ENCODE assay signal across 24 cellular contexts in the genomic region with DNA sequence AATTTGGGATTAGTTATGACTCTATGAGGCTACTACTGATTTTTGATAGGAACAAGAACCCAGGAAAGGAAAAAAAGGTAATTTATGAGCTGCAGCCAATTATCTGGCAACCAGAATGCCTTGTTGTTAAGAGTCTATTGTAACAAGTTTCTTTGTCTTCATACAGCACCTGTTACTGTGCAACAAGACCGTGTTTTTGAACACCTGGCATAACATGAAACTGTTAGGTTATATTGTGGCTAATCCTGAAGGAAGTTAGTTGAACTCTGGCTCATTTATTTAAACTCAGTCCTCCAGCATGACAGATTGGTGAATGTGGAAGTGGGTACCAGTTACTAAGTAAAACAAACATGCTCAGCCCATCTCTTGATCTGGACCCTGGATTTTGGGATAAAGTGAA. TPM values are rescaled to one million over a fixed set of nuclear protein-coding genes. Genes with fewer than 3 reads are reported as not detected.
A peak's percentile ranks its signal among the peaks of the same experiment; 100 is the strongest.
DNase-seq lines count a peak whose midpoint lies in the region; ATAC-seq, FAIRE-seq and TF ChIP-seq lines count a peak whose summit lies in the region.
"Had no signal": no experiment of that assay in that cellular context is flagged by ENCODE, and none has a peak within 500 bp of the region (broad histone marks: within the 10 kb centered on the region; RNA-seq: fewer than 3 reads in every experiment).

No MANE protein-coding gene starts in this region.

- H3K27ac ChIP-seq in GM12878 (ENCODE audit: control insufficient read depth, insufficient read depth) (no peak overlapping the region), SK-N-SH (ENCODE audit: low read depth in 2 of 2, low read length in 1 of 2) (no peak overlapping the region), kidney (ENCODE audit: low read depth in 2 of 2, low read length in 2 of 2) (no peak overlapping the region)
- H3K27ac ChIP-seq: spleen, tibial artery had no signal

- TF ChIP-seq CTCF in GM12865 (IDR thresholded peaks at IDR 0.05; ENCODE audit: insufficient read depth, low read depth, low read length, missing control alignments), result no peak
- no peak for TF ChIP-seq CTCF in GM12878 (IDR thresholded peaks at IDR 0.05 in 2 of 3, conservative IDR thresholded peaks at IDR 0.05 in 1 of 3; ENCODE audit: control insufficient read depth in 2 of 3, extremely low read depth in 1 of 3, insufficient read depth in 1 of 3, low read depth in 3 of 3, low read length in 3 of 3)
- TF ChIP-seq CTCF in SK-N-SH (IDR thresholded peaks at IDR 0.05), result no peak
- no peak for TF ChIP-seq CTCF in kidney (IDR thresholded peaks at IDR 0.05; ENCODE audit: borderline replicate concordance, extremely low read depth, insufficient read depth)

- ATAC-seq in GM12878, result peak; percentile 36
- ATAC-seq in GM18505 (IDR thresholded peaks at IDR 0.05; ENCODE audit: unreplicated experiment), result no peak
- no peak for ATAC-seq in HG03108 (IDR thresholded peaks at IDR 0.05; ENCODE audit: unreplicated experiment)
- ATAC-seq: activated CD8-positive, alpha-beta memory T cell treated with anti-CD3 and anti-CD28 coated beads, Interleukin-2, amount 10 ng/mL, durations not matched to agents 7 days and 5 days; left cardiac atrium; naive thymus-derived CD4-positive, alpha-beta T cell; PC-3; T-cell had no signal

- RAD21 ChIA-PET in GM12878 (lab: Charles Lee; ENCODE audit: unreplicated experiment), result interaction anchor here (0.5 kb wide), 1 partner anchor 139 kb away, joined by 3 read pairs; no protein-coding TSS in a partner anchor

- H3K9ac ChIP-seq in GM12878 (ENCODE audit: control insufficient read depth, insufficient read depth, low read length), result no peak overlapping the region
- no peak overlapping the region for H3K9ac ChIP-seq in SK-N-SH
- H3K9ac ChIP-seq in kidney (ENCODE audit: low read length in 2 of 2), result no peak overlapping the region

- TF ChIP-seq EP300 in GM12878 (IDR thresholded peaks at IDR 0.05; ENCODE audit: borderline replicate concordance in 1 of 2, control insufficient read depth in 1 of 2, low read depth in 2 of 2, low read length in 2 of 2) (peak in 1 of 2 experiments; percentile 44; a peak in 1 of 4 replicates), SK-N-SH (IDR thresholded peaks at IDR 0.05; ENCODE audit: borderline replicate concordance in 1 of 2, low read depth in 1 of 2, low read length in 1 of 2) (no peak)

- H3K4me1 ChIP-seq in HAP-1 (peaks cover 13% of the 10 kb centered on the region), GM12878 (ENCODE audit: control insufficient read depth, insufficient read depth, low read length) (peaks cover 9% of the 10 kb centered on the region), SK-N-SH (ENCODE audit: control insufficient read depth in 1 of 2, insufficient read depth in 2 of 2, low read depth in 1 of 2, low read length in 1 of 2) (peaks cover 0 to 5% of the 10 kb centered on the region in 2 experiments; a peak in 1 of 4 replicates), kidney (ENCODE audit: control insufficient read depth in 1 of 2, insufficient read depth in 1 of 2, low read depth in 1 of 2, low read length in 2 of 2) (no peaks in the 10 kb centered on the region)

- H3K4me3 ChIP-seq in GM12865 (ENCODE audit: low read depth, low read length) (no peak overlapping the region), HAP-1 (no peak overlapping the region), GM12878 (no peak overlapping the region), SK-N-SH (ENCODE audit: low read depth in 2 of 2, low read length in 1 of 2) (no peak overlapping the region), kidney (ENCODE audit: low read length in 2 of 2) (no peak overlapping the region)
- H3K4me3 ChIP-seq: spleen, tibial artery had no signal

- POLR2A ChIA-PET in GM12878 (lab: Charles Lee), result no interaction called here
- POLR2A ChIA-PET in SK-N-SH (lab: Yijun Ruan, JAX), result no interaction called here

- H3K4me2 ChIP-seq in GM12878 (ENCODE audit: control insufficient read depth, insufficient read depth), result no peak overlapping the region
- no peak overlapping the region for H3K4me2 ChIP-seq in SK-N-SH

- H3K36me3 ChIP-seq in HAP-1 (replicated peaks) (no peaks in the 10 kb centered on the region; the same call in 1 of the 2 replicates), GM12878 (ENCODE audit: control insufficient read depth in 2 of 2, insufficient read depth in 2 of 2, low read length in 1 of 2) (no peaks in the 10 kb centered on the region), SK-N-SH (replicated peaks in 1 of 2; ENCODE audit: control insufficient read depth in 1 of 2, insufficient read depth in 2 of 2, low read length in 1 of 2) (peaks cover 0 to 51% of the 10 kb centered on the region in 2 experiments), kidney (ENCODE audit: control insufficient read depth in 1 of 2, insufficient read depth in 2 of 2, low read length in 2 of 2) (no peaks in the 10 kb centered on the region)
- H3K36me3 ChIP-seq: tibial artery had no signal

- H3K9me2 ChIP-seq in SK-N-SH, result no peaks in the 10 kb centered on the region

- TF ChIP-seq POLR2A in GM12878 (IDR thresholded peaks at IDR 0.05; ENCODE audit: low read depth, low read length), result no peak
- TF ChIP-seq POLR2A in GM18505 (IDR thresholded peaks at IDR 0.05; ENCODE audit: borderline replicate concordance, extremely low read depth, insufficient read depth, insufficient read length), result no peak

- DNase-seq in GM12865 (ENCODE audit: low read depth) (peak; percentile 9), HAP-1 (ENCODE audit: low spot score in 2 of 2) (peak; percentile 16 to 83), NCI-H2107 (lab: John Stamatoyannopoulos, UW) (peak; percentile 62), GM12878 (ENCODE audit: low read depth, low spot score) (no peak), SK-N-SH (no peak), kidney (no peak)
- DNase-seq: activated CD4-positive, alpha-beta T cell treated with anti-CD3 and anti-CD28 coated beads for 4 hours; activated CD8-positive, alpha-beta memory T cell treated with anti-CD3 and anti-CD28 coated beads, Interleukin-2, amount 10 ng/mL, durations not matched to agents 7 days and 5 days; activated naive CD4-positive, alpha-beta T cell treated with anti-CD3 and anti-CD28 coated beads, Interleukin-2, amount 50 U/mL, for 16 hours; left cardiac atrium; mesenchymal stem cell; naive thymus-derived CD4-positive, alpha-beta T cell; NCI-H1694; NCI-H526 treated with DMSO at 0.1 percent for 48 hours; PC-3; SHP77 treated with DMSO at 0.1 percent for 48 hours; spleen; stimulated activated CD4-positive, alpha-beta T cell treated with anti-CD3 and anti-CD28 coated beads, Interleukin-4, amount 100 ng/mL, for 4 hours; T-cell; tibial artery had no signal

- H4K20me1 ChIP-seq in GM12878 (ENCODE audit: control insufficient read depth, insufficient read depth) (no peaks in the 10 kb centered on the region), SK-N-SH (ENCODE audit: insufficient read depth) (peaks cover 39% of the 10 kb centered on the region)

- peaks cover 48% of the 10 kb centered on the region for H3F3A ChIP-seq in SK-N-SH (replicated peaks; ENCODE audit: insufficient read depth)

- in situ Hi-C loops in HAP-1 (cut with MboI; ENCODE audit: low sequenced_read_pairs), result no loop called here
- in situ Hi-C loops in GM12878 (cut with MboI), result no loop called here

- SMC1A ChIA-PET in GM12878 (lab: Charles Lee; ENCODE audit: uncharacterized antibody, unreplicated experiment), result interaction anchor here (0.5 kb wide), 1 partner anchor 473 kb away, joined by 3 read pairs; no protein-coding TSS in a partner anchor

- H2AFZ ChIP-seq in GM12878 (ENCODE audit: control insufficient read depth, low read depth, low read length), result no peak overlapping the region
- no peak overlapping the region for H2AFZ ChIP-seq in SK-N-SH (ENCODE audit: low read depth)

- intact Hi-C loops in GM12878 (cut with micrococcal nuclease; ENCODE audit: unreplicated experiment) (no loop called here), kidney (cut with DNase I) (no loop called here)

- no TSS peak for BruUV-seq in GM12878 (replicated peaks; lab: Mats Ljungman, UMichigan)

- H3K79me2 ChIP-seq in GM12878 (ENCODE audit: control insufficient read depth, insufficient read depth, low read length) (peaks cover 8% of the 10 kb centered on the region), SK-N-SH (ENCODE audit: insufficient read depth) (peaks cover 100% of the 10 kb centered on the region)

- no peak for FAIRE-seq in GM12878 (lab: Jason Lieb, UNC)
- no peak for FAIRE-seq in kidney (lab: Jason Lieb, UNC)
- FAIRE-seq: endothelial cell of umbilical vein, G401.6 had no signal

- TF ChIP-seq RAD21 in GM12878 (IDR thresholded peaks at IDR 0.05; ENCODE audit: insufficient read depth, low read depth, low read length), result no peak
- no peak for TF ChIP-seq RAD21 in SK-N-SH (IDR thresholded peaks at IDR 0.05; ENCODE audit: low read length)

- 45% methylated on average over 1 of the region's 1 CpG for WGBS in GM12878 (ENCODE audit: insufficient coverage, insufficient replicate concordance, low lambda C conversion rate, missing lambda C conversion rate)
- WGBS in SK-N-SH (ENCODE audit: low lambda C conversion rate), result 94% methylated on average over 1 of the region's 1 CpG

- no peaks in the 10 kb centered on the region for H3K27me3 ChIP-seq in HAP-1 (ENCODE audit: low read depth)
- no peaks in the 10 kb centered on the region for H3K27me3 ChIP-seq in GM12878 (replicated peaks in 1 of 2; ENCODE audit: control insufficient read depth in 2 of 2, insufficient read depth in 2 of 2, low read length in 1 of 2)
- no peaks in the 10 kb centered on the region for H3K27me3 ChIP-seq in SK-N-SH (ENCODE audit: insufficient read depth)
- H3K27me3 ChIP-seq: spleen, tibial artery had no signal

- H3K9me3 ChIP-seq in HAP-1, result 0 out of 2 replicates have a peak, but pooled peaks cover 4% of the 10 kb centered on the region
- H3K9me3 ChIP-seq in GM12878 (replicated peaks; ENCODE audit: control insufficient read depth, insufficient read depth, low read length), result peaks cover 4% of the 10 kb centered on the region
- 0 out of 2 replicates have a peak, but pooled peaks cover 8% of the 10 kb centered on the region for H3K9me3 ChIP-seq in SK-N-SH
- no peaks in the 10 kb centered on the region for H3K9me3 ChIP-seq in kidney (ENCODE audit: control insufficient read depth in 1 of 2, low read length in 2 of 2)
- H3K9me3 ChIP-seq: tibial artery had no signal

- CTCF ChIA-PET in GM12878 (lab: Yijun Ruan, JAX) (no interaction called here), SK-N-SH (lab: Yijun Ruan, JAX) (interaction anchor here (2.1 kb wide), 1 partner anchor 10 kb away, joined by 6 read pairs; no protein-coding TSS in a partner anchor)

RNA-seq across cellular contexts. Expression of a gene that starts 33.0 kb away (rescaled TPM):
- total RNA-seq in GM12878 (2013; cell fraction: nucleolus; rRNA removed), result 14.2 and 15.5 TPM in 2 replicates
- total RNA-seq in GM12878 (2014; rRNA removed), result 7.5 and 8.7 TPM in 2 replicates
- 23.5 and 26.3 TPM in 2 replicates for total RNA-seq in GM12878 (2014; rRNA removed; fragmentation: Illumina TruSeq; extraction: Trizol)
- total RNA-seq in GM12878 (2021), result 22.7 and 27.8 TPM in 2 replicates
- polyA plus RNA-seq in GM12878 (2011; ENCODE audit: low read depth), result 11.7 TPM
- 34.6 and 40.7 TPM in 2 replicates for polyA plus RNA-seq in GM12878 (2011; rRNA removed)
- 11.8 and 12.1 TPM in 2 replicates for polyA plus RNA-seq in GM12878 (2011; cell fraction: cytosol; rRNA removed)
- polyA plus RNA-seq in GM12878 (2011; cell fraction: nucleus; rRNA removed), result 9.0 and 11.2 TPM in 2 replicates
- polyA plus RNA-seq in GM12878 (2012), result 19.9 and 20.0 TPM in 2 replicates
- polyA plus RNA-seq in GM12878 (2014; fragmentation: Illumina TruSeq; extraction: Trizol), result 29.9 and 38.2 TPM in 2 replicates
- polyA plus RNA-seq in GM12878 (2014; fragmentation: Nextera tagmentation; extraction: Ambion mirVana), result 10 to 100 TPM in 1 of 2 experiments, 1 to 10 TPM in 1; 8.1 to 13.3 TPM
- polyA plus RNA-seq in GM12878 (2014; rRNA removed), result 17.8 and 20.6 TPM in 2 replicates
- 10 to 100 TPM; 48.8 to 53.3 TPM for polyA plus RNA-seq in GM12878 (2016; fragmentation: Nextera tagmentation; extraction: Ambion mirVana)
- polyA minus RNA-seq in GM12878 (2011; rRNA and poly(A)+ RNA removed), result 19.5 and 38.1 TPM in 2 replicates
- 13.4 and 14.6 TPM in 2 replicates for polyA minus RNA-seq in GM12878 (2011; cell fraction: cytosol; rRNA and poly(A)+ RNA removed)
- polyA minus RNA-seq in GM12878 (2011; cell fraction: nucleus; rRNA and poly(A)+ RNA removed), result 13.9 and 33.6 TPM in 2 replicates
- polyA plus RNA-seq in SK-N-SH (2012; rRNA removed), result 29.0 and 37.4 TPM in 2 replicates
- 44.9 and 56.9 TPM in 2 replicates for polyA plus RNA-seq in SK-N-SH (2012; cell fraction: cytosol; rRNA removed)
- 10.1 and 17.6 TPM in 2 replicates for polyA plus RNA-seq in SK-N-SH (2012; cell fraction: nucleus; rRNA removed)
- 25.1 TPM for total RNA-seq in kidney
- 21.5 TPM for polyA plus RNA-seq in kidney (ENCODE audit: insufficient read depth, low read depth, low replicate concordance)

Comparison
In these comparisons a context has a peak if more than half of its experiments do, and no peak if none do; other contexts are left out.
1. DNase-seq: peak in GM12865 (single experiment), HAP-1 (2 of 2) and NCI-H2107 (single experiment); none in GM12878 (single experiment), SK-N-SH (single experiment) and kidney (single experiment).